25 cellular contexts compared by ENCODE assay signal in genomic region chr18:65907281-65907680, GRCh38.
"Had no signal": no experiment of that assay in that cellular context is flagged by ENCODE, and none has a peak within 500 bp of the region (broad histone marks: within the 10 kb centered on the region; RNA-seq: fewer than 3 reads in every experiment).

No MANE protein-coding gene starts in this region.

- H3K4me3 Mint-ChIP-seq: activated B cell treated with CpG ODN at 0.5 μM for 24 hours; activated CD4-positive, alpha-beta T cell treated with anti-CD3 and anti-CD28 coated beads for 36 hours; activated T-cell treated with anti-CD3 and anti-CD28 coated beads, Interleukin-2, amount 50 U/mL, for 24 hours; activated T-helper 17 cell treated with anti-CD3 and anti-CD28 coated beads, Interleukin-2, amount 50 U/mL, for 72 hours; memory B cell; stimulated activated naive CD8-positive, alpha-beta T cell treated with anti-CD3 and anti-CD28 coated beads, Interleukin-15, amount 100 ng/mL, for 72 hours had no signal

- H3K4me1 ChIP-seq: right lobe of liver, suprapubic skin, tibial nerve had no signal

- H3K27ac ChIP-seq: right lobe of liver, skin epidermis, suprapubic skin, tibial nerve had no signal

- H3K9me3 ChIP-seq: mucosa of descending colon, right lobe of liver, suprapubic skin, tibial nerve had no signal

- H3K27me3 Mint-ChIP-seq: activated B cell treated with CpG ODN at 0.5 μM for 24 hours; activated CD4-positive, alpha-beta T cell treated with anti-CD3 and anti-CD28 coated beads for 36 hours; activated T-cell treated with anti-CD3 and anti-CD28 coated beads, Interleukin-2, amount 50 U/mL, for 24 hours; activated T-helper 17 cell treated with anti-CD3 and anti-CD28 coated beads, Interleukin-2, amount 50 U/mL, for 72 hours; brain; memory B cell; stimulated activated naive CD8-positive, alpha-beta T cell treated with anti-CD3 and anti-CD28 coated beads, Interleukin-15, amount 100 ng/mL, for 72 hours had no signal

- H3K4me3 ChIP-seq: mucosa of descending colon, right lobe of liver, skin epidermis, suprapubic skin, tibial nerve had no signal

- H3K27ac Mint-ChIP-seq: activated B cell treated with CpG ODN at 0.5 μM for 24 hours; activated CD4-positive, alpha-beta T cell treated with anti-CD3 and anti-CD28 coated beads for 36 hours; activated naive CD4-positive, alpha-beta T cell treated with anti-CD3 and anti-CD28 coated beads, Interleukin-2, amount 50 U/mL, for 72 hours; activated T-cell treated with anti-CD3 and anti-CD28 coated beads, Interleukin-2, amount 50 U/mL, for 24 hours; activated T-helper 17 cell treated with anti-CD3 and anti-CD28 coated beads, Interleukin-2, amount 50 U/mL, for 72 hours; brain; memory B cell; stimulated activated naive CD8-positive, alpha-beta T cell treated with anti-CD3 and anti-CD28 coated beads, Interleukin-15, amount 100 ng/mL, for 72 hours had no signal

- DNase-seq: activated B cell treated with CpG ODN at 0.5 μM for 24 hours; activated CD4-positive, alpha-beta T cell treated with anti-CD3 and anti-CD28 coated beads for 36 hours; activated CD4-positive, alpha-beta T cell treated with anti-CD3 and anti-CD28 coated beads, Interleukin-2, amount 50 U/mL, for 4 hours; activated CD8-positive, alpha-beta memory T cell treated with anti-CD3 and anti-CD28 coated beads for 24 hours; activated CD8-positive, alpha-beta memory T cell treated with anti-CD3 and anti-CD28 coated beads, Interleukin-2, amount 50 U/mL, for 4 hours; activated T-cell treated with anti-CD3 and anti-CD28 coated beads, Interleukin-2, amount 50 U/mL, for 24 hours; aorta; dermis blood vessel endothelial cell; effector CD8-positive, alpha-beta T cell; erythroblast; foreskin fibroblast; hippocampal formation; posterior cingulate gyrus; right lobe of liver; stimulated activated CD4-positive, alpha-beta T cell treated with anti-CD3 and anti-CD28 coated beads, Interleukin-1b, Interleukin-23, amount 100 ng/mL, for 48 hours; stimulated activated naive CD8-positive, alpha-beta T cell treated with anti-CD3 and anti-CD28 coated beads, Interleukin-15, amount 100 ng/mL, for 72 hours; T1000 had no signal

- H3K4me1 Mint-ChIP-seq: activated B cell treated with CpG ODN at 0.5 μM for 24 hours; activated CD4-positive, alpha-beta T cell treated with anti-CD3 and anti-CD28 coated beads for 36 hours; activated T-helper 17 cell treated with anti-CD3 and anti-CD28 coated beads, Interleukin-2, amount 50 U/mL, for 72 hours; memory B cell; stimulated activated naive CD8-positive, alpha-beta T cell treated with anti-CD3 and anti-CD28 coated beads, Interleukin-15, amount 100 ng/mL, for 72 hours had no signal

- H3K9me3 Mint-ChIP-seq: activated B cell treated with CpG ODN at 0.5 μM for 24 hours, memory B cell had no signal

- H3K36me3 ChIP-seq: right lobe of liver, suprapubic skin, tibial nerve had no signal

- H3K36me3 Mint-ChIP-seq: brain, memory B cell had no signal

- H3K27me3 ChIP-seq: right lobe of liver, suprapubic skin, tibial nerve had no signal
